In the genomic region with DNA sequence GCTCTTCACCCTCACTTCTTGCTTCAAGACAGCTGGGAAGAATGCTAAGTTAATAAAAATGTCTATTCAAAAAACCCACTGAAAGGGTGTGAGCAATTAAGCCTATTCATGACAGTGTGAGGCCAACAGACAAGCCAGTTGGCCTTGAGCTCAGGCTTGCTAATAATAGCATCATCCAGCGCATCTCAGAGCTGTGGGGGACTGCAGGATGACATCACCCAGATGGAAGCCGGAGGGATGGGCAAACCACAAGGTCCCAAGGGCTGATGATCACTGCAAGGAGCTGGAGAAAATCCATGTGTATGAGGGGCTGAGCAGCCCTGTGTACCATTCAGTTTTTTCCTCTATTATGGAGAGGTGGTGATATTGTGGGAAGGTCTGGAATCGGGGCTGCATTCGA, we compare ENCODE assay signal across 11 cellular contexts.
DNase-seq lines count a peak whose midpoint lies in the region; ATAC-seq and TF ChIP-seq lines count a peak whose summit lies in the region.
"Had no signal": no experiment of that assay in that cellular context is flagged by ENCODE, and none has a peak within 500 bp of the region (broad histone marks: within the 10 kb centered on the region; RNA-seq: fewer than 3 reads in every experiment).

No MANE protein-coding gene starts in this region.

- 0 out of 2 replicates have a peak overlapping the region, but pooled peaks have one; percentile 4 for H3K27ac ChIP-seq in BLaER1
- no peak overlapping the region for H3K27ac ChIP-seq in RWPE1
- H3K27ac ChIP-seq in neural progenitor cell, result no peak overlapping the region
- H3K27ac ChIP-seq: VCaP had no signal

- H3K4me1 ChIP-seq in BLaER1 (peaks cover 13% of the 10 kb centered on the region), neural progenitor cell (no peaks in the 10 kb centered on the region)

- no peak for ATAC-seq in HG02840 (IDR thresholded peaks at IDR 0.05; ENCODE audit: low FRiP score, unreplicated experiment)

- peak overlapping the region; percentile 24 for H3K4me3 Mint-ChIP-seq in neural progenitor cell
- H3K4me3 Mint-ChIP-seq: activated naive CD8-positive, alpha-beta T cell had no signal

- H3K27me3 Mint-ChIP-seq in neural progenitor cell (ENCODE audit: insufficient read depth, low read depth), result peaks cover 2% of the 10 kb centered on the region
- H3K27me3 Mint-ChIP-seq: activated naive CD8-positive, alpha-beta T cell had no signal

- DNase-seq in RWPE1 (ENCODE audit: low spot score), result peak; percentile 34
- DNase-seq in fibroblast of mammary gland (ENCODE audit: low read depth), result peak; percentile 98
- no peak for DNase-seq in neural progenitor cell (ENCODE audit: low spot score)
- DNase-seq in NCI-H2171 treated with DMSO at 0.1 percent for 48 hours (lab: John Stamatoyannopoulos, UW), result no peak
- no peak for DNase-seq in activated effector memory CD4-positive, alpha-beta T cell treated with anti-CD3 and anti-CD28 coated beads, Interleukin-2, amount 50 U/mL, for 16 hours
- no peak for DNase-seq in occipital lobe (lab: John Stamatoyannopoulos, UW)
- DNase-seq: NCI-H345 had no signal

- H3K4me1 Mint-ChIP-seq in neural progenitor cell, result peaks cover 16% of the 10 kb centered on the region

- TF ChIP-seq CTCF in RWPE1 (conservative IDR thresholded peaks at IDR 0.05; ENCODE audit: low read depth) (no peak), fibroblast of mammary gland (conservative IDR thresholded peaks at IDR 0.05; ENCODE audit: control insufficient read depth, insufficient read depth, low read depth, low read length) (no peak), neural progenitor cell (IDR thresholded peaks at IDR 0.05) (no peak)

- H3K27me3 ChIP-seq in BLaER1 (no peaks in the 10 kb centered on the region), neural progenitor cell (no peaks in the 10 kb centered on the region)

- no peaks in the 10 kb centered on the region for H3K36me3 ChIP-seq in BLaER1
- no peaks in the 10 kb centered on the region for H3K36me3 ChIP-seq in neural progenitor cell

- no peak overlapping the region for H3K27ac Mint-ChIP-seq in neural progenitor cell
- H3K27ac Mint-ChIP-seq: activated naive CD8-positive, alpha-beta T cell had no signal

- POLR2A ChIA-PET in RWPE1 (lab: Yijun Ruan, JAX; ENCODE audit: low non-redundant PET), result no interaction called here

- H3K9ac ChIP-seq in BLaER1 (no peak overlapping the region), neural progenitor cell (no peak overlapping the region)

- H3K9me3 Mint-ChIP-seq in neural progenitor cell, result no peaks in the 10 kb centered on the region

- H3K4me3 ChIP-seq in BLaER1 (no peak overlapping the region), fibroblast of mammary gland (ENCODE audit: control insufficient read depth, low read depth, low read length) (no peak overlapping the region), neural progenitor cell (no peak overlapping the region)

- no peak overlapping the region for H2AFZ ChIP-seq in neural progenitor cell (replicated peaks)

- peak overlapping the region; percentile 64 for H3K4me2 ChIP-seq in BLaER1
- H3K4me2 ChIP-seq in neural progenitor cell, result no peak overlapping the region

- H3K36me3 Mint-ChIP-seq in neural progenitor cell, result no peaks in the 10 kb centered on the region
- H3K36me3 Mint-ChIP-seq: activated naive CD8-positive, alpha-beta T cell had no signal

- H3K79me2 ChIP-seq in neural progenitor cell (ENCODE audit: low read depth), result no peaks in the 10 kb centered on the region

- CTCF ChIA-PET in RWPE1 (lab: Yijun Ruan, JAX), result interaction anchor here (0.9 kb wide), 1 partner anchor 259 kb away, joined by 4 read pairs; no protein-coding TSS in a partner anchor

- H3F3A ChIP-seq in neural progenitor cell (ENCODE audit: low read depth), result no peaks in the 10 kb centered on the region

- H4K20me1 ChIP-seq in BLaER1 (no peaks in the 10 kb centered on the region), neural progenitor cell (ENCODE audit: low read depth) (no peaks in the 10 kb centered on the region)

- peaks cover 6% of the 10 kb centered on the region for H3K9me3 ChIP-seq in BLaER1
- no peaks in the 10 kb centered on the region for H3K9me3 ChIP-seq in neural progenitor cell (ENCODE audit: low read depth)

Comparison
In these comparisons a context has a peak if more than half of its experiments do, and no peak if none do; other contexts are left out.
1. DNase-seq: peak in RWPE1 (single experiment) and fibroblast of mammary gland (single experiment); none in neural progenitor cell (single experiment), NCI-H2171 treated with DMSO at 0.1 percent for 48 hours (single experiment), activated effector memory CD4-positive, alpha-beta T cell treated with anti-CD3 and anti-CD28 coated beads, Interleukin-2, amount 50 U/mL, for 16 hours (single experiment) and occipital lobe (single experiment).